8 cellular contexts compared by ENCODE assay signal in genomic region chr10:108204528-108205313, GRCh38.
DNase-seq lines count a peak whose midpoint lies in the region; ATAC-seq and TF ChIP-seq lines count a peak whose summit lies in the region.

No MANE protein-coding gene starts in this region.

- H3K9me3 ChIP-seq in Loucy (ENCODE audit: insufficient read depth, low read depth, low read length) (no peaks in the 10 kb centered on the region), neuronal stem cell (replicated peaks in 1 of 2; ENCODE audit: control insufficient read depth in 2 of 2, insufficient read depth in 1 of 2, low read depth in 1 of 2, low read length in 2 of 2) (no peaks in the 10 kb centered on the region)
- no peaks in the 10 kb centered on the region for H3K9me3 ChIP-seq in CD4-positive, alpha-beta T cell (ENCODE audit: control insufficient read depth, low read length)

- no peak overlapping the region for H3K14ac ChIP-seq in neuronal stem cell (ENCODE audit: low read length)

- H3K36me3 Mint-ChIP-seq in CD4-positive, alpha-beta T cell (ENCODE audit: low read depth): no peaks in the 10 kb centered on the region

- no peak overlapping the region for H3K4me3 Mint-ChIP-seq in CD4-positive, alpha-beta T cell

- H3K9ac ChIP-seq in Loucy (ENCODE audit: low read depth, low read length, poor library complexity, severe bottlenecking): no peak overlapping the region
- no peak overlapping the region for H3K9ac ChIP-seq in neuronal stem cell (ENCODE audit: low read depth, low read length, poor library complexity)

- H3K36me3 ChIP-seq in Loucy (ENCODE audit: insufficient read depth, low read length): no peaks in the 10 kb centered on the region
- H3K36me3 ChIP-seq in brain microvascular endothelial cell (replicated peaks): no peaks in the 10 kb centered on the region
- no peaks in the 10 kb centered on the region for H3K36me3 ChIP-seq in neuronal stem cell (replicated peaks in 1 of 2; ENCODE audit: control insufficient read depth in 2 of 2, insufficient read depth in 2 of 2, low read length in 2 of 2)

- no peaks in the 10 kb centered on the region for H4K20me1 ChIP-seq in Loucy (ENCODE audit: insufficient read depth, low read length, poor library complexity, severe bottlenecking)

- in situ Hi-C loops in brain microvascular endothelial cell (cut with HindIII; ENCODE audit: low pct_ligation_motif_present, low sequenced_read_pairs): no loop called here

- no peak overlapping the region for H3K23ac ChIP-seq in neuronal stem cell (ENCODE audit: low read depth, low read length, poor library complexity)

- no peak overlapping the region for H2BK12ac ChIP-seq in neuronal stem cell (ENCODE audit: low read length)

- H3K79me1 ChIP-seq in neuronal stem cell (ENCODE audit: low read depth, low read length): no peaks in the 10 kb centered on the region

- no peak overlapping the region for H2BK15ac ChIP-seq in neuronal stem cell (ENCODE audit: low read length)

- DNase-seq in D341Med (ENCODE audit: low spot score): peak; percentile 30
- DNase-seq in brain microvascular endothelial cell: no peak
- DNase-seq in neuronal stem cell (ENCODE audit: low spot score): peak; percentile 48
- no peak for DNase-seq in SW 1271 (lab: John Stamatoyannopoulos, UW)
- DNase-seq in CD4-positive, alpha-beta T cell: no peak

- H3K4me2 ChIP-seq in Loucy (ENCODE audit: low read depth, low read length, poor library complexity, severe bottlenecking) (no peak overlapping the region), neuronal stem cell (ENCODE audit: insufficient read depth, low read length, poor library complexity, severe bottlenecking) (no peak overlapping the region)

- H4K8ac ChIP-seq in neuronal stem cell (ENCODE audit: low read depth, low read length): no peak overlapping the region

- POLR2A ChIA-PET in CD4-positive, alpha-beta T cell (lab: Charles Lee): no interaction called here

- intact Hi-C loops in CD4-positive, alpha-beta T cell (cut with DNase I, micrococcal nuclease): no loop called here

- no peak overlapping the region for H3K27ac Mint-ChIP-seq in CD4-positive, alpha-beta T cell

- H4K91ac ChIP-seq in neuronal stem cell (ENCODE audit: low read depth, low read length, poor library complexity): no peak overlapping the region

- ATAC-seq in GM21360 (IDR thresholded peaks at IDR 0.05; ENCODE audit: unreplicated experiment): peak; percentile 80
- no peak for ATAC-seq in esophagus mucosa
- no peak for ATAC-seq in CD4-positive, alpha-beta T cell (ENCODE audit: poor library complexity)

- no peaks in the 10 kb centered on the region for H3K9me2 ChIP-seq in Loucy (replicated peaks; ENCODE audit: low read depth, low read length)

- H3K27me3 ChIP-seq in Loucy (ENCODE audit: insufficient read depth, low read length, poor library complexity, severe bottlenecking) (no peaks in the 10 kb centered on the region), brain microvascular endothelial cell (replicated peaks) (no peaks in the 10 kb centered on the region), neuronal stem cell (ENCODE audit: control insufficient read depth in 3 of 3, insufficient read depth in 3 of 3, low read depth in 1 of 3, low read length in 3 of 3) (no peaks in the 10 kb centered on the region)
- no peaks in the 10 kb centered on the region for H3K27me3 ChIP-seq in CD4-positive, alpha-beta T cell (ENCODE audit: control insufficient read depth, insufficient read depth, low read length)

- H3K4me1 ChIP-seq in Loucy (ENCODE audit: insufficient read depth, low read length, poor library complexity, severe bottlenecking) (no peaks in the 10 kb centered on the region), neuronal stem cell (ENCODE audit: control insufficient read depth in 2 of 2, insufficient read depth in 1 of 2, low read depth in 1 of 2, low read length in 2 of 2) (no peaks in the 10 kb centered on the region)

- no peak overlapping the region for H2AK5ac ChIP-seq in neuronal stem cell (ENCODE audit: low read depth, low read length)

- H2AFZ ChIP-seq in Loucy (ENCODE audit: low read length) (no peak overlapping the region), neuronal stem cell (ENCODE audit: low read length) (no peak overlapping the region)

- WGBS in neuronal stem cell (ENCODE audit: extremely low coverage in 2 of 2, insufficient read length in 2 of 2, insufficient replicate concordance in 1 of 2), 2 donors: no CpG with 5 or more reads among the region's 8 CpGs

- H3F3A ChIP-seq in Loucy (ENCODE audit: low read depth): no peaks in the 10 kb centered on the region

- no peaks in the 10 kb centered on the region for H3K4me1 Mint-ChIP-seq in CD4-positive, alpha-beta T cell (ENCODE audit: low read depth)

- H3K4ac ChIP-seq in neuronal stem cell (ENCODE audit: low read length): no peak overlapping the region

- no peaks in the 10 kb centered on the region for H3K27me3 Mint-ChIP-seq in CD4-positive, alpha-beta T cell

- H3K79me2 ChIP-seq in Loucy (ENCODE audit: insufficient read depth, low read length): no peaks in the 10 kb centered on the region

- peaks cover 6% of the 10 kb centered on the region for H3K9me3 Mint-ChIP-seq in CD4-positive, alpha-beta T cell

- no peak overlapping the region for H2BK120ac ChIP-seq in neuronal stem cell (ENCODE audit: low read depth, low read length)

- peak; percentile 71 for TF ChIP-seq CTCF in Loucy (conservative IDR thresholded peaks at IDR 0.05; ENCODE audit: low read length)
- peak; percentile 65 for TF ChIP-seq CTCF in brain microvascular endothelial cell (IDR thresholded peaks at IDR 0.05; ENCODE audit: low read depth, low read length, missing control alignments)
- TF ChIP-seq CTCF in CD4-positive, alpha-beta T cell (IDR thresholded peaks at IDR 0.05): no peak

- CTCF ChIA-PET in CD4-positive, alpha-beta T cell (lab: Charles Lee): no interaction called here

- H3K4me3 ChIP-seq in Loucy (ENCODE audit: low read length, poor library complexity, severe bottlenecking) (no peak overlapping the region), brain microvascular endothelial cell (ENCODE audit: low read depth, low read length) (no peak overlapping the region), neuronal stem cell (ENCODE audit: low read length in 2 of 2) (no peak overlapping the region)

- H3K18ac ChIP-seq in neuronal stem cell (ENCODE audit: low read length): no peak overlapping the region

- H2BK5ac ChIP-seq in neuronal stem cell (ENCODE audit: low read length): no peak overlapping the region

- H3K27ac ChIP-seq in brain microvascular endothelial cell (no peak overlapping the region), neuronal stem cell (replicated peaks; ENCODE audit: low read length) (peak overlapping the region; percentile 13)
- H3K27ac ChIP-seq in CD4-positive, alpha-beta T cell (ENCODE audit: low read depth, low read length): no peak overlapping the region

Comparison
In these comparisons a context has a peak if more than half of its experiments do, and no peak if none do; other contexts are left out.
1. DNase-seq: peak in D341Med (single experiment) and neuronal stem cell (single experiment); none in brain microvascular endothelial cell (single experiment), SW 1271 (0 of 2) and CD4-positive, alpha-beta T cell (0 of 10).